In genomic region chr4:2923141-2923551, GRCh38 we compare ENCODE assay signal across 10 cellular contexts. TPM values are rescaled to one million over a fixed set of nuclear protein-coding genes. Genes with fewer than 3 reads are reported as not detected.
A peak's percentile ranks its signal among the peaks of the same experiment; 100 is the strongest.
DNase-seq lines count a peak whose midpoint lies in the region; ATAC-seq and TF ChIP-seq lines count a peak whose summit lies in the region.
"Had no signal": no experiment of that assay in that cellular context is flagged by ENCODE, and none has a peak within 500 bp of the region (broad histone marks: within the 10 kb centered on the region; RNA-seq: fewer than 3 reads in every experiment).

No MANE protein-coding gene starts in this region.

- no peaks in the 10 kb centered on the region for H3K27me3 Mint-ChIP-seq in T-helper 2 cell treated with Interferon-gamma antibody and Interleukin-4, amounts not matched to agents 5 μg/mL and 100 μg/mL, for 36 hours (ENCODE audit: low read depth)
- no peaks in the 10 kb centered on the region for H3K27me3 Mint-ChIP-seq in activated CD4-positive, alpha-beta memory T cell treated with anti-CD3 and anti-CD28 coated beads, Interleukin-2, amount 10 ng/mL, durations not matched to agents 7 days and 5 days
- no peaks in the 10 kb centered on the region for H3K27me3 Mint-ChIP-seq in progenitor cell of endocrine pancreas

- H3K9me3 Mint-ChIP-seq in T-helper 2 cell treated with Interferon-gamma antibody and Interleukin-4, amounts not matched to agents 5 μg/mL and 100 μg/mL, for 36 hours: peaks cover 14% of the 10 kb centered on the region
- H3K9me3 Mint-ChIP-seq in activated CD4-positive, alpha-beta memory T cell treated with anti-CD3 and anti-CD28 coated beads, Interleukin-2, amount 10 ng/mL, durations not matched to agents 7 days and 5 days: peaks cover 5% of the 10 kb centered on the region
- peaks cover 16% of the 10 kb centered on the region for H3K9me3 Mint-ChIP-seq in progenitor cell of endocrine pancreas (ENCODE audit: low read depth)

- H3K4me3 Mint-ChIP-seq in T-helper 2 cell treated with Interferon-gamma antibody and Interleukin-4, amounts not matched to agents 5 μg/mL and 100 μg/mL, for 36 hours: peak overlapping the region; percentile 51
- H3K4me3 Mint-ChIP-seq in activated CD4-positive, alpha-beta memory T cell treated with anti-CD3 and anti-CD28 coated beads, Interleukin-2, amount 10 ng/mL, durations not matched to agents 7 days and 5 days: no peak overlapping the region
- no peak overlapping the region for H3K4me3 Mint-ChIP-seq in progenitor cell of endocrine pancreas (ENCODE audit: low read depth)

- H3K27ac Mint-ChIP-seq in T-helper 2 cell treated with Interferon-gamma antibody and Interleukin-4, amounts not matched to agents 5 μg/mL and 100 μg/mL, for 36 hours: peak overlapping the region; percentile 65
- peak overlapping the region; percentile 75 for H3K27ac Mint-ChIP-seq in activated CD4-positive, alpha-beta memory T cell treated with anti-CD3 and anti-CD28 coated beads, Interleukin-2, amount 10 ng/mL, durations not matched to agents 7 days and 5 days
- peak overlapping the region; percentile 21 for H3K27ac Mint-ChIP-seq in progenitor cell of endocrine pancreas

- peaks cover 26% of the 10 kb centered on the region for H3K4me1 Mint-ChIP-seq in T-helper 2 cell treated with Interferon-gamma antibody and Interleukin-4, amounts not matched to agents 5 μg/mL and 100 μg/mL, for 36 hours (ENCODE audit: low read depth)
- peaks cover 37% of the 10 kb centered on the region for H3K4me1 Mint-ChIP-seq in activated CD4-positive, alpha-beta memory T cell treated with anti-CD3 and anti-CD28 coated beads, Interleukin-2, amount 10 ng/mL, durations not matched to agents 7 days and 5 days
- H3K4me1 Mint-ChIP-seq in progenitor cell of endocrine pancreas (ENCODE audit: low read depth): peaks cover 12% of the 10 kb centered on the region

- ATAC-seq in GM21515 (IDR thresholded peaks at IDR 0.05; ENCODE audit: unreplicated experiment): no peak
- no peak for ATAC-seq in GM21737 (IDR thresholded peaks at IDR 0.05; ENCODE audit: unreplicated experiment)

- peaks cover 64% of the 10 kb centered on the region for H3K36me3 Mint-ChIP-seq in T-helper 2 cell treated with Interferon-gamma antibody and Interleukin-4, amounts not matched to agents 5 μg/mL and 100 μg/mL, for 36 hours (ENCODE audit: low read depth)
- H3K36me3 Mint-ChIP-seq in activated CD4-positive, alpha-beta memory T cell treated with anti-CD3 and anti-CD28 coated beads, Interleukin-2, amount 10 ng/mL, durations not matched to agents 7 days and 5 days (ENCODE audit: low read depth): peaks cover 72% of the 10 kb centered on the region
- peaks cover 42% of the 10 kb centered on the region for H3K36me3 Mint-ChIP-seq in progenitor cell of endocrine pancreas (ENCODE audit: insufficient read depth)

- no peak for TF ChIP-seq CTCF in progenitor cell of endocrine pancreas (IDR thresholded peaks at IDR 0.05; ENCODE audit: unreplicated experiment)

- CTCF ChIA-PET in activated CD4-positive, alpha-beta memory T cell treated with anti-CD3 and anti-CD28 coated beads, Interleukin-2, amount 10 ng/mL, durations not matched to agents 7 days and 5 days (lab: Charles Lee): interaction anchor here (0.6 to 1.1 kb wide), 4 partner anchors 12 to 306 kb away, joined by 3 to 7 read pairs (median 4); no protein-coding TSS in a partner anchor

- POLR2A ChIA-PET in activated CD4-positive, alpha-beta memory T cell treated with anti-CD3 and anti-CD28 coated beads, Interleukin-2, amount 10 ng/mL, durations not matched to agents 7 days and 5 days (lab: Charles Lee): interaction anchor here (1.2 to 1.6 kb wide), 3 partner anchors 9 to 194 kb away, joined by 3 to 22 read pairs (median 4); no protein-coding TSS in a partner anchor

- DNase-seq in T-helper 2 cell treated with Interferon-gamma antibody and Interleukin-4, amounts not matched to agents 5 μg/mL and 100 μg/mL, for 36 hours (ENCODE audit: low spot score): no peak
- DNase-seq in T-helper 2 cell (no peak), fibroblast of peridontal ligament (ENCODE audit: extremely low read depth) (peak; percentile 34), progenitor cell of endocrine pancreas (ENCODE audit: low spot score, unreplicated experiment) (no peak), DMS114 treated with DMSO at 0.1 percent for 48 hours (lab: John Stamatoyannopoulos, UW; ENCODE audit: unreplicated experiment) (no peak)
- no peak for DNase-seq in activated CD4-positive, alpha-beta memory T cell treated with anti-CD3 and anti-CD28 coated beads, Interleukin-2, amount 10 ng/mL, durations not matched to agents 7 days and 5 days
- DNase-seq: 8988T, MG63 had no signal

RNA-seq across cellular contexts. Expression of gene NOP14, which starts 40.1 kb away (rescaled TPM):
- total RNA-seq in activated CD4-positive, alpha-beta memory T cell treated with anti-CD3 and anti-CD28 coated beads, Interleukin-2, amount 10 ng/mL, durations not matched to agents 7 days and 5 days: 10 to 100 TPM; 34.1 to 38.7 TPM
- total RNA-seq in progenitor cell of endocrine pancreas: 31.5 and 33.4 TPM in 2 replicates

RNA-seq across cellular contexts. Expression of gene GRK4, which starts 40.2 kb away (rescaled TPM):
- 1 to 10 TPM; 3.1 to 3.6 TPM for total RNA-seq in activated CD4-positive, alpha-beta memory T cell treated with anti-CD3 and anti-CD28 coated beads, Interleukin-2, amount 10 ng/mL, durations not matched to agents 7 days and 5 days
- 14.9 and 16.2 TPM in 2 replicates for total RNA-seq in progenitor cell of endocrine pancreas

Comparison
In these comparisons a context has a peak if more than half of its experiments do, and no peak if none do; other contexts are left out.
1. H3K27ac Mint-ChIP-seq: peak in every context shown above with its lines; median percentile 75 in activated CD4-positive, alpha-beta memory T cell treated with anti-CD3 and anti-CD28 coated beads, Interleukin-2, amount 10 ng/mL, durations not matched to agents 7 days and 5 days; 65 in T-helper 2 cell treated with Interferon-gamma antibody and Interleukin-4, amounts not matched to agents 5 μg/mL and 100 μg/mL, for 36 hours; 21 in progenitor cell of endocrine pancreas.